In the genomic region with DNA sequence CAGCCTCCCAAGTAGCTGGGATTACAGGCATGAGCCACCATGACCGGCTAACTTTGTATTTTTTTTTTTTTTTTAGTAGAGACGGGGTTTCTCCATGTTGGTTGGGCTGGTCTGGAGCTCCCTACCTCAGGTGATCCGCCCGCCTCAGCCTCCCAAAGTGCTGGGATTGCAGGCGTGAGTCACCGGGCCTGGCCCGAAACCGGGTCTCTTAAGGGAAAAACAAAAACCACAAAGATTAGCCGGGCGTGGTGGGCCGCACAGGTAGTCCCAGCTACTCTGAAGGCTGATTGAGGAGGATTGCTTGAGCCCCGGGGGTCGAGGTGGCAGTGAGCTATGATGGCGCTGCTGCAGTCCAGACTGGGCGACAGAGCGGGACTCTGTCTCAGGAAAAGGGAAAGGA, we compare ENCODE assay signal across 25 cellular contexts.
"Had no signal": no experiment of that assay in that cellular context is flagged by ENCODE, and none has a peak within 500 bp of the region (broad histone marks: within the 10 kb centered on the region; RNA-seq: fewer than 3 reads in every experiment).

No MANE protein-coding gene starts in this region.

- H3K36me3 Mint-ChIP-seq: immature natural killer cell; stimulated activated memory B cell treated with anti-CD40 and anti-IgM and Interleukin-4, amounts not matched to agents 10 μg/mL and 1 μg/mL and 100 μg/mL, for 72 hours had no signal

- H3K4me1 Mint-ChIP-seq: immature natural killer cell; stimulated activated memory B cell treated with anti-CD40 and anti-IgM and Interleukin-4, amounts not matched to agents 10 μg/mL and 1 μg/mL and 100 μg/mL, for 72 hours had no signal

- H3K36me3 ChIP-seq: gastrocnemius medialis, heart right ventricle, left ventricle myocardium inferior, lower lobe of right lung, neutrophil, right lobe of liver, spleen, tibial artery, upper lobe of left lung, uterus had no signal

- H3K27me3 Mint-ChIP-seq: naive thymus-derived CD4-positive, alpha-beta T cell; stimulated activated naive CD8-positive, alpha-beta T cell treated with anti-CD3 and anti-CD28 coated beads, Interleukin-15, Interleukin-2, amounts not matched to agents 100 ng/mL and 50 ng/mL, for 24 hours had no signal

- H3K4me3 ChIP-seq: coronary artery, gastrocnemius medialis, heart right ventricle, left ventricle myocardium inferior, lower lobe of right lung, psoas muscle, right lobe of liver, spleen, tibial artery, upper lobe of left lung, uterus had no signal

- H3K27ac Mint-ChIP-seq: endodermal cell; immature natural killer cell; naive thymus-derived CD4-positive, alpha-beta T cell; nephron progenitor cell; stimulated activated memory B cell treated with anti-CD40 and anti-IgM and Interleukin-4, amounts not matched to agents 10 μg/mL and 1 μg/mL and 100 μg/mL, for 72 hours; stimulated activated naive CD8-positive, alpha-beta T cell treated with anti-CD3 and anti-CD28 coated beads, Interleukin-15, Interleukin-2, amounts not matched to agents 100 ng/mL and 50 ng/mL, for 24 hours had no signal

- H3K27ac ChIP-seq: coronary artery, gastrocnemius medialis, heart right ventricle, left ventricle myocardium inferior, neutrophil, psoas muscle, right lobe of liver, spleen, tibial artery had no signal

- H3K9me3 ChIP-seq: gastrocnemius medialis, left ventricle myocardium inferior, lower lobe of right lung, neutrophil, psoas muscle, right lobe of liver, tibial artery, upper lobe of left lung, uterus had no signal

- DNase-seq: effector CD4-positive, alpha-beta T cell; endodermal cell; gastrocnemius medialis; heart right ventricle; immature natural killer cell; left cardiac atrium; left ventricle myocardium inferior; lower lobe of right lung; mesendoderm; naive thymus-derived CD4-positive, alpha-beta T cell; nephron progenitor cell; psoas muscle; retina; right lobe of liver; spleen; stimulated activated CD4-positive, alpha-beta T cell treated with anti-CD3 and anti-CD28 coated beads, Interleukin-15, amount 100 ng/mL, for 24 hours; stimulated activated CD4-positive, alpha-beta T cell treated with anti-CD3 and anti-CD28 coated beads, Interleukin-1b, Interleukin-23, amount 100 ng/mL, for 48 hours; stimulated activated CD4-positive, alpha-beta T cell treated with anti-CD3 and anti-CD28 coated beads, Interleukin-4, amount 100 ng/mL, for 24 hours; tibial artery; uterus had no signal

- H3K27me3 ChIP-seq: gastrocnemius medialis, neutrophil, right lobe of liver, tibial artery, upper lobe of left lung, uterus had no signal

- H3K9me3 Mint-ChIP-seq: immature natural killer cell; stimulated activated naive CD8-positive, alpha-beta T cell treated with anti-CD3 and anti-CD28 coated beads, Interleukin-15, Interleukin-2, amounts not matched to agents 100 ng/mL and 50 ng/mL, for 24 hours had no signal

- ATAC-seq: gastrocnemius medialis; heart right ventricle; left cardiac atrium; naive thymus-derived CD4-positive, alpha-beta T cell; psoas muscle; right lobe of liver; stimulated activated memory B cell treated with anti-CD40 and anti-IgM and Interleukin-4, amounts not matched to agents 10 μg/mL and 1 μg/mL and 100 μg/mL, for 72 hours had no signal

- H3K4me3 Mint-ChIP-seq: endodermal cell; immature natural killer cell; naive thymus-derived CD4-positive, alpha-beta T cell; nephron progenitor cell; stimulated activated memory B cell treated with anti-CD40 and anti-IgM and Interleukin-4, amounts not matched to agents 10 μg/mL and 1 μg/mL and 100 μg/mL, for 72 hours; stimulated activated naive CD8-positive, alpha-beta T cell treated with anti-CD3 and anti-CD28 coated beads, Interleukin-15, Interleukin-2, amounts not matched to agents 100 ng/mL and 50 ng/mL, for 24 hours had no signal

- H3K4me1 ChIP-seq: gastrocnemius medialis, heart right ventricle, left ventricle myocardium inferior, lower lobe of right lung, psoas muscle, right lobe of liver, tibial artery, uterus had no signal
